Comparison of ENCODE assay signal across 17 cellular contexts in the genomic region with DNA sequence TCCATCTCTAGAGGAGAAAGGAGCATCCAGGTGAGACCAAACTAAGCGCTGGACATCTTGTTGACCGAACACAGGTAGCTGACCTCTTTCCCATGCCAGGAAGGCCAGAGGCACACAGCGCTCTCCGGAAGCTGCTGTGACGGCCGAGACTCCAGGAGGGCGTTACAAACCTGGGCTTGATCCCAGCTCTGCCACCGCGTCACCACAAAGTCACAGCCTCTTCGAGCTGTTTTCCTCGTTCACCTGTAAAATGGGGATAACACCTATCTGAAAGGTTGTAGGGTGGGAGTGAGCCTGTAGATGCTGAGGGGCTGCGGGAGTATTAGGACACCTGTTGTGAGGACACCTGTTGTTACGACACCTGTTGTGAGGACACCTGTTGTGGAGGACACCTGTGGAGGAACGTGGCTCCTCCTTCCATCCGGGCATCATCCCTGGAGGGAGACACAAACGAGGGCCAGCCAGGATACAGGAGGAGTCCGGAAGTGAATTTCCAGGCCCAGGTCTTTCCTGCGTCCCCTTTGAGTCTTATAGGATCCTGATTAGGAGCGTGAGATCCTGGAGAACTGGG. TPM values are rescaled to one million over a fixed set of nuclear protein-coding genes. Genes with fewer than 3 reads are reported as not detected.
DNase-seq lines count a peak whose midpoint lies in the region; ATAC-seq and TF ChIP-seq lines count a peak whose summit lies in the region.
"Had no signal": no experiment of that assay in that cellular context is flagged by ENCODE, and none has a peak within 500 bp of the region (broad histone marks: within the 10 kb centered on the region; RNA-seq: fewer than 3 reads in every experiment).

No MANE protein-coding gene starts in this region.

- ATAC-seq in WTC11, result no peak
- ATAC-seq: CD8-positive, alpha-beta T cell; GM12878 had no signal

- H3K27ac Mint-ChIP-seq in WTC11, result no peak overlapping the region; the same call in 1 of the 2 replicates
- H3K27ac Mint-ChIP-seq: CD8-positive, alpha-beta T cell had no signal

- no peak overlapping the region for H3K4me3 Mint-ChIP-seq in WTC11
- H3K4me3 Mint-ChIP-seq: CD14-positive monocyte; CD8-positive, alpha-beta T cell had no signal

- no peaks in the 10 kb centered on the region for H3K36me3 ChIP-seq in osteoblast (ENCODE audit: insufficient read depth, low read length)

- POLR2A ChIA-PET in WTC11 (lab: Charles Lee), result no interaction called here

- no peaks in the 10 kb centered on the region for H4K20me1 ChIP-seq in osteoblast (ENCODE audit: insufficient read depth, low read length)

- H3K4me3 ChIP-seq in osteoblast (ENCODE audit: insufficient read depth, low read length), result no peak overlapping the region
- H3K4me3 ChIP-seq: GM12878, GM23248 had no signal

- no peaks in the 10 kb centered on the region for H3K36me3 Mint-ChIP-seq in WTC11
- H3K36me3 Mint-ChIP-seq: CD14-positive monocyte; CD8-positive, alpha-beta T cell had no signal

- peaks cover 10% of the 10 kb centered on the region for H3K27me3 ChIP-seq in osteoblast (ENCODE audit: insufficient read depth, low read length)

- DNase-seq in DMS53 (lab: John Stamatoyannopoulos, UW), result peak; percentile 16
- no peak for DNase-seq in DMS53 treated with DMSO at 0.1 percent for 48 hours (lab: John Stamatoyannopoulos, UW; ENCODE audit: unreplicated experiment)
- peak; percentile 21 for DNase-seq in D341Med (ENCODE audit: low spot score)
- no peak for DNase-seq in WTC11 (ENCODE audit: low spot score)
- DNase-seq in osteoblast (ENCODE audit: insufficient read length, low spot score, missing footprints), result peak; percentile 43
- DNase-seq in RPMI8226, result no peak
- DNase-seq in SKM-1 treated with dmso at 0.1 percent for 144 hours (lab: John Stamatoyannopoulos, UW; ENCODE audit: unreplicated experiment), result no peak
- no peak for DNase-seq in NCI-H1105 (lab: John Stamatoyannopoulos, UW)
- DNase-seq: CD8-positive, alpha-beta T cell; COR-L47; GM23248; H7 had no signal

- H3K27me3 Mint-ChIP-seq in WTC11 (ENCODE audit: low read depth), result no peaks in the 10 kb centered on the region

- H3K27ac ChIP-seq in osteoblast (ENCODE audit: low read depth, low read length), result no peak overlapping the region
- H3K27ac ChIP-seq: GM23248 had no signal

- CTCF ChIA-PET in WTC11 (lab: Charles Lee), result interaction anchor here (1.3 to 4.5 kb wide), 2 partner anchors 36 to 81 kb away, joined by 6 to 20 read pairs; no protein-coding TSS in a partner anchor

- no peak for TF ChIP-seq CTCF in WTC11 (IDR thresholded peaks at IDR 0.05)
- no peak for TF ChIP-seq CTCF in osteoblast (IDR thresholded peaks at IDR 0.05; ENCODE audit: extremely low read depth, low read depth, low read length)

- H3K4me1 Mint-ChIP-seq in WTC11, result peaks cover 26% of the 10 kb centered on the region
- H3K4me1 Mint-ChIP-seq: CD14-positive monocyte had no signal

- H3K4me2 ChIP-seq in osteoblast (ENCODE audit: insufficient read depth, low read length), result no peak overlapping the region

- no peaks in the 10 kb centered on the region for H3K9me3 ChIP-seq in osteoblast (ENCODE audit: low read depth, low read length)

- no peaks in the 10 kb centered on the region for H3K79me2 ChIP-seq in osteoblast (ENCODE audit: insufficient read depth, low read length)

- H2AFZ ChIP-seq in osteoblast (ENCODE audit: low read length), result no peak overlapping the region
- H2AFZ ChIP-seq: GM23248 had no signal

- H3K4me1 ChIP-seq in osteoblast (ENCODE audit: insufficient read depth, low read length), result no peaks in the 10 kb centered on the region

- no peaks in the 10 kb centered on the region for H3K9me3 Mint-ChIP-seq in WTC11
- H3K9me3 Mint-ChIP-seq: CD8-positive, alpha-beta T cell had no signal

TF ChIP-seq in WTC11, 78 proteins besides CTCF, POLR2A, EP300 and RAD21:
- no peak for TF ChIP-seq ZNF121 (CRISPR knock-in tag; IDR thresholded peaks at IDR 0.05)
- peak; percentile 76 for TF ChIP-seq ZNF423 (CRISPR knock-in tag; IDR thresholded peaks at IDR 0.05)

RNA-seq across cellular contexts. Expression of a gene that starts 2.3 kb away (rescaled TPM):
- total RNA-seq in WTC11 (2021) (2.1 to 2.8 TPM (median 2.3 TPM) in 3 replicates), osteoblast (not detected in 2 replicates)
- total RNA-seq: A673; CD8-positive, alpha-beta T cell; Daoy; GM23248; HT-29 had no signal

Comparison
In these comparisons a context has a peak if more than half of its experiments do, and no peak if none do; other contexts are left out.
1. DNase-seq: peak in DMS53 (single experiment), D341Med (single experiment) and osteoblast (single experiment); none in DMS53 treated with DMSO at 0.1 percent for 48 hours (single experiment), WTC11 (single experiment), RPMI8226 (single experiment), SKM-1 treated with dmso at 0.1 percent for 144 hours (single experiment) and NCI-H1105 (single experiment).